ENCODE assay signal across 8 cellular contexts in genomic region chr1:158117854-158118691, GRCh38.
DNase-seq lines count a peak whose midpoint lies in the region; ATAC-seq and TF ChIP-seq lines count a peak whose summit lies in the region.

No MANE protein-coding gene starts in this region.

- peaks cover 47% of the 10 kb centered on the region for H3K27me3 Mint-ChIP-seq in activated CD8-positive, alpha-beta T cell treated with anti-CD3 and anti-CD28 coated beads, Interleukin-2, amount 10 ng/mL, durations not matched to agents 7 days and 5 days (ENCODE audit: low read depth)
- H3K27me3 Mint-ChIP-seq in natural killer cell (ENCODE audit: low read depth in 2 of 2), result peaks cover 50 to 59% of the 10 kb centered on the region in 2 donors
- H3K27me3 Mint-ChIP-seq in type B pancreatic cell, result peaks cover 36% of the 10 kb centered on the region

- CTCF ChIA-PET in activated CD8-positive, alpha-beta T cell treated with anti-CD3 and anti-CD28 coated beads, Interleukin-2, amount 10 ng/mL, durations not matched to agents 7 days and 5 days (lab: Charles Lee), result interaction anchor here (0.6 to 14.3 kb wide), 13 partner anchors 11 to 958 kb away, joined by 3 to 297 read pairs (median 3); partner anchors contain the start of gene AIM2

- H3K4me3 Mint-ChIP-seq in activated CD8-positive, alpha-beta T cell treated with anti-CD3 and anti-CD28 coated beads, Interleukin-2, amount 10 ng/mL, durations not matched to agents 7 days and 5 days, result peak overlapping the region; percentile 17
- H3K4me3 Mint-ChIP-seq in natural killer cell (no peak overlapping the region), type B pancreatic cell (peak overlapping the region; percentile 85)

- H3K36me3 Mint-ChIP-seq in activated CD8-positive, alpha-beta T cell treated with anti-CD3 and anti-CD28 coated beads, Interleukin-2, amount 10 ng/mL, durations not matched to agents 7 days and 5 days (ENCODE audit: low read depth), result no peaks in the 10 kb centered on the region
- no peaks in the 10 kb centered on the region for H3K36me3 Mint-ChIP-seq in natural killer cell
- no peaks in the 10 kb centered on the region for H3K36me3 Mint-ChIP-seq in type B pancreatic cell

- peak; percentile 86 for DNase-seq in ELF-1 (ENCODE audit: low read depth, low spot score)
- DNase-seq in MV-4-11 (lab: John Stamatoyannopoulos, UW), result peak; percentile 16
- DNase-seq in activated CD8-positive, alpha-beta T cell treated with anti-CD3 and anti-CD28 coated beads, Interleukin-2, amount 10 ng/mL, durations not matched to agents 7 days and 5 days, result peak; percentile 54
- DNase-seq in erythroblast (lab: John Stamatoyannopoulos, UW), result peak; percentile 33 to 39
- DNase-seq in natural killer cell, result peak; percentile 32
- no peak for DNase-seq in type B pancreatic cell (ENCODE audit: extremely low spot score, unreplicated experiment)
- no peak for DNase-seq in NCI-H1092 (lab: John Stamatoyannopoulos, UW)

- H3K27ac Mint-ChIP-seq in activated CD8-positive, alpha-beta T cell treated with anti-CD3 and anti-CD28 coated beads, Interleukin-2, amount 10 ng/mL, durations not matched to agents 7 days and 5 days, result no peak overlapping the region
- H3K27ac Mint-ChIP-seq in natural killer cell, result no peak overlapping the region
- H3K27ac Mint-ChIP-seq in type B pancreatic cell, result peak overlapping the region; percentile 66

- H3K9me3 Mint-ChIP-seq in activated CD8-positive, alpha-beta T cell treated with anti-CD3 and anti-CD28 coated beads, Interleukin-2, amount 10 ng/mL, durations not matched to agents 7 days and 5 days (ENCODE audit: insufficient read depth), result no peaks in the 10 kb centered on the region
- H3K9me3 Mint-ChIP-seq in natural killer cell, result no peaks in the 10 kb centered on the region
- no peaks in the 10 kb centered on the region for H3K9me3 Mint-ChIP-seq in type B pancreatic cell

- intact Hi-C loops in natural killer cell (cut with micrococcal nuclease), result no loop called here

- POLR2A ChIA-PET in activated CD8-positive, alpha-beta T cell treated with anti-CD3 and anti-CD28 coated beads, Interleukin-2, amount 10 ng/mL, durations not matched to agents 7 days and 5 days (lab: Charles Lee), result no interaction called here

- no peak for TF ChIP-seq POLR2A in erythroblast (IDR thresholded peaks at IDR 0.05; ENCODE audit: low read length)

- peak; percentile 76 for ATAC-seq in activated CD8-positive, alpha-beta T cell treated with anti-CD3 and anti-CD28 coated beads, Interleukin-2, amount 10 ng/mL, durations not matched to agents 7 days and 5 days
- ATAC-seq in natural killer cell, result peak; percentile 46 to 76 (median 51)
- ATAC-seq in GM19351 (IDR thresholded peaks at IDR 0.05; ENCODE audit: unreplicated experiment), result no peak

- H3K4me1 Mint-ChIP-seq in activated CD8-positive, alpha-beta T cell treated with anti-CD3 and anti-CD28 coated beads, Interleukin-2, amount 10 ng/mL, durations not matched to agents 7 days and 5 days (ENCODE audit: low read depth), result peaks cover 12% of the 10 kb centered on the region
- H3K4me1 Mint-ChIP-seq in natural killer cell, result peaks cover 8 to 15% of the 10 kb centered on the region in 2 donors
- H3K4me1 Mint-ChIP-seq in type B pancreatic cell (ENCODE audit: unreplicated experiment), result peaks cover 56% of the 10 kb centered on the region

- TF ChIP-seq CTCF in natural killer cell (IDR thresholded peaks at IDR 0.05) (peak; percentile 23), type B pancreatic cell (conservative IDR thresholded peaks at IDR 0.05) (peak; percentile 73)

Comparison
In these comparisons a context has a peak if more than half of its experiments do, and no peak if none do; other contexts are left out.
1. DNase-seq: peak in ELF-1 (single experiment), MV-4-11 (single experiment), activated CD8-positive, alpha-beta T cell treated with anti-CD3 and anti-CD28 coated beads, Interleukin-2, amount 10 ng/mL, durations not matched to agents 7 days and 5 days (single experiment), erythroblast (2 of 2) and natural killer cell (single experiment); none in type B pancreatic cell (single experiment) and NCI-H1092 (single experiment).